8 cellular contexts compared by ENCODE assay signal in genomic region chr10:944034-944831, GRCh38. TPM values are rescaled to one million over a fixed set of nuclear protein-coding genes. Genes with fewer than 3 reads are reported as not detected.
DNase-seq lines count a peak whose midpoint lies in the region; ATAC-seq and TF ChIP-seq lines count a peak whose summit lies in the region.

No MANE protein-coding gene starts in this region.

- H3K36me3 Mint-ChIP-seq in activated CD4-positive, alpha-beta T cell treated with anti-CD3 and anti-CD28 coated beads, Interleukin-2, amount 10 ng/mL, durations not matched to agents 7 days and 5 days (ENCODE audit: low read depth) = no peaks in the 10 kb centered on the region

- no peak for TF ChIP-seq CTCF in fibroblast of the aortic adventitia (IDR thresholded peaks at IDR 0.05; ENCODE audit: insufficient read depth, low read length)
- TF ChIP-seq CTCF in sigmoid colon (IDR thresholded peaks at IDR 0.05) = no peak
- no peak for TF ChIP-seq CTCF in hepatocyte (IDR thresholded peaks at IDR 0.05; ENCODE audit: poor library complexity)

- no peak for TF ChIP-seq POLR2A in sigmoid colon (IDR thresholded peaks at IDR 0.05)

- H3K27ac ChIP-seq in sigmoid colon (peak overlapping the region; percentile 25 to 67 (median 44)), hepatocyte (no peak overlapping the region)

- H3K27me3 ChIP-seq in sigmoid colon (no peaks in the 10 kb centered on the region), hepatocyte (no peaks in the 10 kb centered on the region)

- intact Hi-C loops in sigmoid colon (cut with DNase I) = no loop called here

- no peak for TF ChIP-seq EP300 in sigmoid colon (IDR thresholded peaks at IDR 0.05)

- 56 to 63% methylated on average over 14 of the region's 14 CpGs for WGBS in sigmoid colon, 2 donors
- 82% methylated on average over 14 of the region's 14 CpGs for WGBS in hepatocyte (ENCODE audit: low lambda C conversion rate, missing lambda C conversion rate)

- H3K4me2 ChIP-seq in hepatocyte = no peak overlapping the region

- H3K9me2 ChIP-seq in hepatocyte (replicated peaks; ENCODE audit: insufficient read depth) = no peaks in the 10 kb centered on the region

- peak; percentile 28 for ATAC-seq in HG02852 (IDR thresholded peaks at IDR 0.05; ENCODE audit: unreplicated experiment)

- no peaks in the 10 kb centered on the region for H3K36me3 ChIP-seq in sigmoid colon
- H3K36me3 ChIP-seq in hepatocyte (replicated peaks; ENCODE audit: insufficient read depth, low read depth) = no peaks in the 10 kb centered on the region

- POLR2A ChIA-PET in activated CD4-positive, alpha-beta T cell treated with anti-CD3 and anti-CD28 coated beads, Interleukin-2, amount 10 ng/mL, durations not matched to agents 7 days and 5 days (lab: Charles Lee) = no interaction called here

- H2AFZ ChIP-seq in hepatocyte = no peak overlapping the region

- CTCF ChIA-PET in activated CD4-positive, alpha-beta T cell treated with anti-CD3 and anti-CD28 coated beads, Interleukin-2, amount 10 ng/mL, durations not matched to agents 7 days and 5 days (lab: Charles Lee) = no interaction called here

- H3K4me3 ChIP-seq in fibroblast of the aortic adventitia (ENCODE audit: low read depth, low read length) (no peak overlapping the region), sigmoid colon (no peak overlapping the region), hepatocyte (no peak overlapping the region)

- no peaks in the 10 kb centered on the region for H3K27me3 Mint-ChIP-seq in activated CD4-positive, alpha-beta T cell treated with anti-CD3 and anti-CD28 coated beads, Interleukin-2, amount 10 ng/mL, durations not matched to agents 7 days and 5 days

- no peaks in the 10 kb centered on the region for H3K9me3 Mint-ChIP-seq in activated CD4-positive, alpha-beta T cell treated with anti-CD3 and anti-CD28 coated beads, Interleukin-2, amount 10 ng/mL, durations not matched to agents 7 days and 5 days

- H3K9me3 ChIP-seq in sigmoid colon (no peaks in the 10 kb centered on the region), hepatocyte (ENCODE audit: low read depth) (no peaks in the 10 kb centered on the region)

- H3K79me2 ChIP-seq in hepatocyte = no peaks in the 10 kb centered on the region

- DNase-seq in GM04504 (ENCODE audit: low read depth) = peak; percentile 56
- DNase-seq in activated CD4-positive, alpha-beta T cell treated with anti-CD3 and anti-CD28 coated beads, Interleukin-2, amount 10 ng/mL, durations not matched to agents 7 days and 5 days = peak; percentile 44
- peak; percentile 44 for DNase-seq in fibroblast of the aortic adventitia (ENCODE audit: low read depth)
- DNase-seq in sigmoid colon = peak; percentile 77
- DNase-seq in NCI-H1105 treated with DMSO at 0.1 percent for 48 hours (lab: John Stamatoyannopoulos, UW) = no peak
- DNase-seq in hepatocyte (ENCODE audit: low spot score) = no peak
- DNase-seq in NCI-H128 (lab: John Stamatoyannopoulos, UW; ENCODE audit: unreplicated experiment) = no peak

- peaks cover 21% of the 10 kb centered on the region for H3K4me1 Mint-ChIP-seq in activated CD4-positive, alpha-beta T cell treated with anti-CD3 and anti-CD28 coated beads, Interleukin-2, amount 10 ng/mL, durations not matched to agents 7 days and 5 days

- H3K4me1 ChIP-seq in sigmoid colon = no peaks in the 10 kb centered on the region
- H3K4me1 ChIP-seq in hepatocyte (ENCODE audit: insufficient read depth) = no peaks in the 10 kb centered on the region

- no peaks in the 10 kb centered on the region for H4K20me1 ChIP-seq in hepatocyte (ENCODE audit: insufficient read depth, poor library complexity, severe bottlenecking)

- no peak overlapping the region for H3K4me3 Mint-ChIP-seq in activated CD4-positive, alpha-beta T cell treated with anti-CD3 and anti-CD28 coated beads, Interleukin-2, amount 10 ng/mL, durations not matched to agents 7 days and 5 days

- H3K27ac Mint-ChIP-seq in activated CD4-positive, alpha-beta T cell treated with anti-CD3 and anti-CD28 coated beads, Interleukin-2, amount 10 ng/mL, durations not matched to agents 7 days and 5 days = peak overlapping the region; percentile 71

RNA-seq across cellular contexts. Expression of gene LARP4B, which starts 12.7 kb away (rescaled TPM):
- 100 to 1,000 TPM in 1 of 2 experiments, 10 to 100 TPM in 1; 86.1 to 101 TPM for total RNA-seq in activated CD4-positive, alpha-beta T cell treated with anti-CD3 and anti-CD28 coated beads, Interleukin-2, amount 10 ng/mL, durations not matched to agents 7 days and 5 days
- 25.2 and 38.7 TPM in 2 replicates for total RNA-seq in fibroblast of the aortic adventitia (ENCODE audit: low replicate concordance)
- 10 to 100 TPM; 31.7 to 57.6 (median 40.8) TPM for total RNA-seq in sigmoid colon
- polyA plus RNA-seq in sigmoid colon = 10 to 100 TPM; 11.4 to 31.9 (median 17.1) TPM
- total RNA-seq in hepatocyte = 38.5 and 43.4 TPM in 2 replicates
- polyA plus RNA-seq in hepatocyte = 23.9 and 28.4 TPM in 2 replicates

RNA-seq across cellular contexts. Expression of gene GTPBP4, which starts 44.0 kb away (rescaled TPM):
- 10 to 100 TPM; 53.2 to 63.2 TPM for total RNA-seq in activated CD4-positive, alpha-beta T cell treated with anti-CD3 and anti-CD28 coated beads, Interleukin-2, amount 10 ng/mL, durations not matched to agents 7 days and 5 days
- 26.5 and 81.8 TPM in 2 replicates for total RNA-seq in fibroblast of the aortic adventitia (ENCODE audit: low replicate concordance)
- 10 to 100 TPM; 12.0 to 22.8 (median 19.6) TPM for total RNA-seq in sigmoid colon
- polyA plus RNA-seq in sigmoid colon = 10 to 100 TPM in 2 of 3 donors, 1 to 10 TPM in 1; 8.1 to 38.7 (median 12.0) TPM
- 33.6 and 34.2 TPM in 2 replicates for total RNA-seq in hepatocyte
- 55.5 and 59.4 TPM in 2 replicates for polyA plus RNA-seq in hepatocyte

Comparison
In these comparisons a context has a peak if more than half of its experiments do, and no peak if none do; other contexts are left out.
1. DNase-seq: peak in GM04504 (single experiment), activated CD4-positive, alpha-beta T cell treated with anti-CD3 and anti-CD28 coated beads, Interleukin-2, amount 10 ng/mL, durations not matched to agents 7 days and 5 days (single experiment), fibroblast of the aortic adventitia (single experiment) and sigmoid colon (single experiment); none in NCI-H1105 treated with DMSO at 0.1 percent for 48 hours (single experiment), hepatocyte (single experiment) and NCI-H128 (single experiment).